ENCODE assay signal across 1 cellular context in genomic region chr12:26298785-26299621, GRCh38.
TF ChIP-seq lines count a peak whose summit lies in the region.

No MANE protein-coding gene starts in this region.

TF ChIP-seq in HEK293, 187 proteins besides CTCF, POLR2A, EP300 and RAD21 (continued from another document):
- TF ChIP-seq, protein P1, sequence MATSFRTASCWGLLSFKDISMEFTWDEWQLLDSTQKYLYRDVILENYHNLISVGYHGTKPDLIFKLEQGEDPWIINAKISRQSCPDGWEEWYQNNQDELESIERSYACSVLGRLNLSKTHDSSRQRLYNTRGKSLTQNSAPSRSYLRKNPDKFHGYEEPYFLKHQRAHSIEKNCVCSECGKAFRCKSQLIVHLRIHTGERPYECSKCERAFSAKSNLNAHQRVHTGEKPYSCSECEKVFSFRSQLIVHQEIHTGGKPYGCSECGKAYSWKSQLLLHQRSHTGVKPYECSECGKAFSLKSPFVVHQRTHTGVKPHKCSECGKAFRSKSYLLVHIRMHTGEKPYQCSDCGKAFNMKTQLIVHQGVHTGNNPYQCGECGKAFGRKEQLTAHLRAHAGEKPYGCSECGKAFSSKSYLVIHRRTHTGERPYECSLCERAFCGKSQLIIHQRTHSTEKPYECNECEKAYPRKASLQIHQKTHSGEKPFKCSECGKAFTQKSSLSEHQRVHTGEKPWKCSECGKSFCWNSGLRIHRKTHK (tag by site-specific recombination; IDR thresholded peaks at IDR 0.05), result no peak
- TF ChIP-seq ZNF792 (tag by site-specific recombination; IDR thresholded peaks at IDR 0.05), result no peak
- peak; percentile 10; the same call in 1 of the 2 replicates for TF ChIP-seq SP3 (tag by site-specific recombination; IDR thresholded peaks at IDR 0.05)
- TF ChIP-seq ZNF785 (tag by site-specific recombination; IDR thresholded peaks at IDR 0.05), result no peak
- TF ChIP-seq ZNF501 (tag by site-specific recombination; IDR thresholded peaks at IDR 0.05), result peak; percentile 39; the same call in 1 of the 2 replicates
- TF ChIP-seq ZNF473 (tag by site-specific recombination; IDR thresholded peaks at IDR 0.05), result no peak
- TF ChIP-seq ZBTB8A (tag by site-specific recombination; IDR thresholded peaks at IDR 0.05), result no peak
- 0 out of 2 replicates have a peak, but pooled peaks have one; percentile 27 for TF ChIP-seq ZNF670 (tag by site-specific recombination; IDR thresholded peaks at IDR 0.05; ENCODE audit: low read depth)
- no peak for TF ChIP-seq ZIC2 (tag by site-specific recombination; IDR thresholded peaks at IDR 0.05)
- 0 out of 2 replicates have a peak, but pooled peaks have one; percentile 2 for TF ChIP-seq ZBTB44 (tag by site-specific recombination; IDR thresholded peaks at IDR 0.05)
- TF ChIP-seq ZNF24 (tag by site-specific recombination; IDR thresholded peaks at IDR 0.05), result peak; percentile 86; the same call in 1 of the 2 replicates
- no peak for TF ChIP-seq ZNF624 (tag by site-specific recombination; IDR thresholded peaks at IDR 0.05)
- TF ChIP-seq, protein P2, sequence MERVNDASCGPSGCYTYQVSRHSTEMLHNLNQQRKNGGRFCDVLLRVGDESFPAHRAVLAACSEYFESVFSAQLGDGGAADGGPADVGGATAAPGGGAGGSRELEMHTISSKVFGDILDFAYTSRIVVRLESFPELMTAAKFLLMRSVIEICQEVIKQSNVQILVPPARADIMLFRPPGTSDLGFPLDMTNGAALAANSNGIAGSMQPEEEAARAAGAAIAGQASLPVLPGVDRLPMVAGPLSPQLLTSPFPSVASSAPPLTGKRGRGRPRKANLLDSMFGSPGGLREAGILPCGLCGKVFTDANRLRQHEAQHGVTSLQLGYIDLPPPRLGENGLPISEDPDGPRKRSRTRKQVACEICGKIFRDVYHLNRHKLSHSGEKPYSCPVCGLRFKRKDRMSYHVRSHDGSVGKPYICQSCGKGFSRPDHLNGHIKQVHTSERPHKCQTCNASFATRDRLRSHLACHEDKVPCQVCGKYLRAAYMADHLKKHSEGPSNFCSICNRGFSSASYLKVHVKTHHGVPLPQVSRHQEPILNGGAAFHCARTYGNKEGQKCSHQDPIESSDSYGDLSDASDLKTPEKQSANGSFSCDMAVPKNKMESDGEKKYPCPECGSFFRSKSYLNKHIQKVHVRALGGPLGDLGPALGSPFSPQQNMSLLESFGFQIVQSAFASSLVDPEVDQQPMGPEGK (tag by site-specific recombination; IDR thresholded peaks at IDR 0.05), result no peak
- peak; percentile 17; the same call in 1 of the 2 replicates for TF ChIP-seq TRIM28 (IDR thresholded peaks at IDR 0.05; ENCODE audit: borderline replicate concordance, low read length)
- peak; percentile 67 for TF ChIP-seq ZNF335 (tag by site-specific recombination; conservative IDR thresholded peaks at IDR 0.05)
- TF ChIP-seq HOXA7 (CRISPR knock-in tag; IDR thresholded peaks at IDR 0.05; ENCODE audit: borderline replicate concordance), result no peak
- peak; percentile 97 for TF ChIP-seq SP7 (tag by site-specific recombination; IDR thresholded peaks at IDR 0.05)
- peak; percentile 62 for TF ChIP-seq ZNF394 (tag by site-specific recombination; IDR thresholded peaks at IDR 0.05; ENCODE audit: borderline replicate concordance)
- TF ChIP-seq, protein P3, sequence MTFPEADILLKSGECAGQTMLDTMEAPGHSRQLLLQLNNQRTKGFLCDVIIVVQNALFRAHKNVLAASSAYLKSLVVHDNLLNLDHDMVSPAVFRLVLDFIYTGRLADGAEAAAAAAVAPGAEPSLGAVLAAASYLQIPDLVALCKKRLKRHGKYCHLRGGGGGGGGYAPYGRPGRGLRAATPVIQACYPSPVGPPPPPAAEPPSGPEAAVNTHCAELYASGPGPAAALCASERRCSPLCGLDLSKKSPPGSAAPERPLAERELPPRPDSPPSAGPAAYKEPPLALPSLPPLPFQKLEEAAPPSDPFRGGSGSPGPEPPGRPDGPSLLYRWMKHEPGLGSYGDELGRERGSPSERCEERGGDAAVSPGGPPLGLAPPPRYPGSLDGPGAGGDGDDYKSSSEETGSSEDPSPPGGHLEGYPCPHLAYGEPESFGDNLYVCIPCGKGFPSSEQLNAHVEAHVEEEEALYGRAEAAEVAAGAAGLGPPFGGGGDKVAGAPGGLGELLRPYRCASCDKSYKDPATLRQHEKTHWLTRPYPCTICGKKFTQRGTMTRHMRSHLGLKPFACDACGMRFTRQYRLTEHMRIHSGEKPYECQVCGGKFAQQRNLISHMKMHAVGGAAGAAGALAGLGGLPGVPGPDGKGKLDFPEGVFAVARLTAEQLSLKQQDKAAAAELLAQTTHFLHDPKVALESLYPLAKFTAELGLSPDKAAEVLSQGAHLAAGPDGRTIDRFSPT (tag by site-specific recombination; IDR thresholded peaks at IDR 0.05), result peak; percentile 70
- TF ChIP-seq, protein P4, sequence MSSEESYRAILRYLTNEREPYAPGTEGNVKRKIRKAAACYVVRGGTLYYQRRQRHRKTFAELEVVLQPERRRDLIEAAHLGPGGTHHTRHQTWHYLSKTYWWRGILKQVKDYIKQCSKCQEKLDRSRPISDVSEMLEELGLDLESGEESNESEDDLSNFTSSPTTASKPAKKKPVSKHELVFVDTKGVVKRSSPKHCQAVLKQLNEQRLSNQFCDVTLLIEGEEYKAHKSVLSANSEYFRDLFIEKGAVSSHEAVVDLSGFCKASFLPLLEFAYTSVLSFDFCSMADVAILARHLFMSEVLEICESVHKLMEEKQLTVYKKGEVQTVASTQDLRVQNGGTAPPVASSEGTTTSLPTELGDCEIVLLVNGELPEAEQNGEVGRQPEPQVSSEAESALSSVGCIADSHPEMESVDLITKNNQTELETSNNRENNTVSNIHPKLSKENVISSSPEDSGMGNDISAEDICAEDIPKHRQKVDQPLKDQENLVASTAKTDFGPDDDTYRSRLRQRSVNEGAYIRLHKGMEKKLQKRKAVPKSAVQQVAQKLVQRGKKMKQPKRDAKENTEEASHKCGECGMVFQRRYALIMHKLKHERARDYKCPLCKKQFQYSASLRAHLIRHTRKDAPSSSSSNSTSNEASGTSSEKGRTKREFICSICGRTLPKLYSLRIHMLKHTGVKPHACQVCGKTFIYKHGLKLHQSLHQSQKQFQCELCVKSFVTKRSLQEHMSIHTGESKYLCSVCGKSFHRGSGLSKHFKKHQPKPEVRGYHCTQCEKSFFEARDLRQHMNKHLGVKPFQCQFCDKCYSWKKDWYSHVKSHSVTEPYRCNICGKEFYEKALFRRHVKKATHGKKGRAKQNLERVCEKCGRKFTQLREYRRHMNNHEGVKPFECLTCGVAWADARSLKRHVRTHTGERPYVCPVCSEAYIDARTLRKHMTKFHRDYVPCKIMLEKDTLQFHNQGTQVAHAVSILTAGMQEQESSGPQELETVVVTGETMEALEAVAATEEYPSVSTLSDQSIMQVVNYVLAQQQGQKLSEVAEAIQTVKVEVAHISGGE (tag by site-specific recombination; conservative IDR thresholded peaks at IDR 0.05; ENCODE audit: low read depth), result no peak
- TF ChIP-seq OSR2 (tag by site-specific recombination; IDR thresholded peaks at IDR 0.05), result peak; percentile 84
- no peak for TF ChIP-seq ZNF571 (tag by site-specific recombination; IDR thresholded peaks at IDR 0.05)
- no peak for TF ChIP-seq ZNF138 (tag by site-specific recombination; IDR thresholded peaks at IDR 0.05; ENCODE audit: borderline replicate concordance)
- TF ChIP-seq ZBTB10 (tag by site-specific recombination; IDR thresholded peaks at IDR 0.05), result no peak
- TF ChIP-seq ZNF2 (tag by site-specific recombination; IDR thresholded peaks at IDR 0.05), result peak; percentile 47; the same call in 1 of the 2 replicates
- TF ChIP-seq ZNF140 (tag by site-specific recombination; IDR thresholded peaks at IDR 0.05), result no peak
- TF ChIP-seq ZNF157 (tag by site-specific recombination; IDR thresholded peaks at IDR 0.05), result no peak
- TF ChIP-seq, protein P5, sequence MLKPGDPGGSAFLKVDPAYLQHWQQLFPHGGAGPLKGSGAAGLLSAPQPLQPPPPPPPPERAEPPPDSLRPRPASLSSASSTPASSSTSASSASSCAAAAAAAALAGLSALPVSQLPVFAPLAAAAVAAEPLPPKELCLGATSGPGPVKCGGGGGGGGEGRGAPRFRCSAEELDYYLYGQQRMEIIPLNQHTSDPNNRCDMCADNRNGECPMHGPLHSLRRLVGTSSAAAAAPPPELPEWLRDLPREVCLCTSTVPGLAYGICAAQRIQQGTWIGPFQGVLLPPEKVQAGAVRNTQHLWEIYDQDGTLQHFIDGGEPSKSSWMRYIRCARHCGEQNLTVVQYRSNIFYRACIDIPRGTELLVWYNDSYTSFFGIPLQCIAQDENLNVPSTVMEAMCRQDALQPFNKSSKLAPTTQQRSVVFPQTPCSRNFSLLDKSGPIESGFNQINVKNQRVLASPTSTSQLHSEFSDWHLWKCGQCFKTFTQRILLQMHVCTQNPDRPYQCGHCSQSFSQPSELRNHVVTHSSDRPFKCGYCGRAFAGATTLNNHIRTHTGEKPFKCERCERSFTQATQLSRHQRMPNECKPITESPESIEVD (tag by site-specific recombination; IDR thresholded peaks at IDR 0.05), result peak; percentile 93
- no peak for TF ChIP-seq GFI1B (tag by site-specific recombination; IDR thresholded peaks at IDR 0.05)
- peak; percentile 87 for TF ChIP-seq ZNF366 (tag by site-specific recombination; conservative IDR thresholded peaks at IDR 0.05)
- TF ChIP-seq GLIS1 (tag by site-specific recombination; IDR thresholded peaks at IDR 0.05), result peak; percentile 53
- no peak for TF ChIP-seq ZNF146 (tag by site-specific recombination; IDR thresholded peaks at IDR 0.05)
- TF ChIP-seq ZNF544 (tag by site-specific recombination; IDR thresholded peaks at IDR 0.05), result no peak
- no peak for TF ChIP-seq ZNF221 (tag by site-specific recombination; IDR thresholded peaks at IDR 0.05; ENCODE audit: borderline replicate concordance)
- no peak for TF ChIP-seq ZNF169 (tag by site-specific recombination; IDR thresholded peaks at IDR 0.05)
- TF ChIP-seq ZNF416 (tag by site-specific recombination; IDR thresholded peaks at IDR 0.05), result no peak
- TF ChIP-seq ZBTB17 (tag by site-specific recombination; IDR thresholded peaks at IDR 0.05), result peak; percentile 33; the same call in 1 of the 2 replicates
- TF ChIP-seq ZSCAN23 (tag by site-specific recombination; IDR thresholded peaks at IDR 0.05), result no peak
- TF ChIP-seq, protein P6, sequence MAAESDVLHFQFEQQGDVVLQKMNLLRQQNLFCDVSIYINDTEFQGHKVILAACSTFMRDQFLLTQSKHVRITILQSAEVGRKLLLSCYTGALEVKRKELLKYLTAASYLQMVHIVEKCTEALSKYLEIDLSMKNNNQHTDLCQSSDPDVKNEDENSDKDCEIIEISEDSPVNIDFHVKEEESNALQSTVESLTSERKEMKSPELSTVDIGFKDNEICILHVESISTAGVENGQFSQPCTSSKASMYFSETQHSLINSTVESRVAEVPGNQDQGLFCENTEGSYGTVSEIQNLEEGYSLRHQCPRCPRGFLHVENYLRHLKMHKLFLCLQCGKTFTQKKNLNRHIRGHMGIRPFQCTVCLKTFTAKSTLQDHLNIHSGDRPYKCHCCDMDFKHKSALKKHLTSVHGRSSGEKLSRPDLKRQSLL (tag by site-specific recombination; IDR thresholded peaks at IDR 0.05), result no peak
- no peak for TF ChIP-seq ZNF549 (tag by site-specific recombination; IDR thresholded peaks at IDR 0.05)
